In genomic region chr1:39258925-39259244, GRCh38 we compare ENCODE assay signal across 12 cellular contexts. TPM values are rescaled to one million over a fixed set of nuclear protein-coding genes. Genes with fewer than 3 reads are reported as not detected.
DNase-seq lines count a peak whose midpoint lies in the region; ATAC-seq lines count a peak whose summit lies in the region.
"Had no signal": no experiment of that assay in that cellular context is flagged by ENCODE, and none has a peak within 500 bp of the region (broad histone marks: within the 10 kb centered on the region; RNA-seq: fewer than 3 reads in every experiment).

No MANE protein-coding gene starts in this region.

- H3K4me1 Mint-ChIP-seq in CD8-positive, alpha-beta memory T cell = peaks cover 33 to 52% (median 42%) of the 10 kb centered on the region in 3 donors
- H3K4me1 Mint-ChIP-seq in effector memory CD8-positive, alpha-beta T cell (ENCODE audit: low read depth in 2 of 2) = peaks cover 21 to 33% of the 10 kb centered on the region in 2 donors

- CTCF ChIA-PET in CD8-positive, alpha-beta memory T cell (lab: Charles Lee) = interaction anchor here (0.6 to 8.2 kb wide), 25 partner anchors 10 to 280 kb away, joined by 3 to 214 read pairs (median 5); partner anchors contain the start of gene MACF1

- H3K36me3 Mint-ChIP-seq in CD8-positive, alpha-beta memory T cell = peaks cover 0 to 45% (median 10%) of the 10 kb centered on the region in 3 donors
- H3K36me3 Mint-ChIP-seq in effector memory CD8-positive, alpha-beta T cell (ENCODE audit: insufficient read depth) = peaks cover 40% of the 10 kb centered on the region

- H3K36me3 ChIP-seq in CD8-positive, alpha-beta memory T cell (ENCODE audit: insufficient read depth, low read length) = peaks cover 44% of the 10 kb centered on the region
- H3K36me3 ChIP-seq in NT2/D1 (ENCODE audit: insufficient read depth, insufficient read length, low read length) = peaks cover 58% of the 10 kb centered on the region
- peaks cover 2 to 24% (median 17%) of the 10 kb centered on the region in 3 donors for H3K36me3 ChIP-seq in skeletal muscle tissue (ENCODE audit: control insufficient read depth in 3 of 3, insufficient read depth in 3 of 3, low read length in 3 of 3)

- no peaks in the 10 kb centered on the region for H3K9me3 ChIP-seq in CD8-positive, alpha-beta memory T cell (ENCODE audit: low read length)
- H3K9me3 ChIP-seq in NT2/D1 (ENCODE audit: insufficient read depth, low read length) = no peaks in the 10 kb centered on the region
- no peaks in the 10 kb centered on the region for H3K9me3 ChIP-seq in skeletal muscle tissue (ENCODE audit: control insufficient read depth in 3 of 3, low read length in 3 of 3)

- H3K27ac Mint-ChIP-seq in CD8-positive, alpha-beta memory T cell = peak overlapping the region; percentile 62 to 90 (median 82)
- H3K27ac Mint-ChIP-seq in effector memory CD8-positive, alpha-beta T cell = peak overlapping the region; percentile 20 to 84
- H3K27ac Mint-ChIP-seq: activated B cell treated with CpG ODN at 0.5 μM for 24 hours had no signal

- H3K9ac ChIP-seq in NT2/D1 (ENCODE audit: insufficient read length, low read depth) = peak overlapping the region; percentile 44
- H3K9ac ChIP-seq in skeletal muscle tissue (ENCODE audit: low read depth in 1 of 3, low read length in 3 of 3) = peak overlapping the region in 1 of 3 donors; percentile 10
- H3K9ac ChIP-seq: GM23248 had no signal

- H3K4me1 ChIP-seq in CD8-positive, alpha-beta memory T cell (ENCODE audit: insufficient read depth, low read length) = peaks cover 32% of the 10 kb centered on the region
- H3K4me1 ChIP-seq in NT2/D1 (ENCODE audit: insufficient read depth, insufficient read length) (no peaks in the 10 kb centered on the region), skeletal muscle tissue (ENCODE audit: control insufficient read depth in 3 of 3, insufficient read depth in 3 of 3, low read length in 3 of 3) (peaks cover 3 to 8% (median 6%) of the 10 kb centered on the region in 3 donors)

- POLR2A ChIA-PET in CD8-positive, alpha-beta memory T cell (lab: Charles Lee) = interaction anchor here (0.9 to 2.3 kb wide), 3 partner anchors 64 to 74 kb away, joined by 3 to 20 read pairs (median 4); no protein-coding TSS in a partner anchor

- no peak overlapping the region for H3K4me3 ChIP-seq in CD8-positive, alpha-beta memory T cell (ENCODE audit: low read length)
- H3K4me3 ChIP-seq in NT2/D1 (ENCODE audit: insufficient read length, low read depth) = no peak overlapping the region
- H3K4me3 ChIP-seq in skeletal muscle tissue (ENCODE audit: low read length in 3 of 3) = no peak overlapping the region
- H3K4me3 ChIP-seq: GM23248, SK-N-MC had no signal

- H3K27me3 ChIP-seq in CD8-positive, alpha-beta memory T cell (ENCODE audit: insufficient read depth, low read length, poor library complexity, severe bottlenecking) = no peaks in the 10 kb centered on the region
- H3K27me3 ChIP-seq in NT2/D1 (ENCODE audit: insufficient read depth, insufficient read length) (no peaks in the 10 kb centered on the region), skeletal muscle tissue (ENCODE audit: control insufficient read depth in 3 of 3, insufficient read depth in 3 of 3, low read length in 3 of 3) (no peaks in the 10 kb centered on the region)

- ATAC-seq in effector memory CD8-positive, alpha-beta T cell (replicated peaks) = no peak

- H3K9me3 Mint-ChIP-seq in CD8-positive, alpha-beta memory T cell = no peaks in the 10 kb centered on the region
- H3K9me3 Mint-ChIP-seq in effector memory CD8-positive, alpha-beta T cell = no peaks in the 10 kb centered on the region
- H3K9me3 Mint-ChIP-seq: activated B cell treated with CpG ODN at 0.5 μM for 24 hours had no signal

- no peak overlapping the region for H3K27ac ChIP-seq in CD8-positive, alpha-beta memory T cell (ENCODE audit: low read depth, low read length)
- peak overlapping the region; percentile 3 for H3K27ac ChIP-seq in skeletal muscle tissue (ENCODE audit: low read depth, low read length)
- H3K27ac ChIP-seq: GM23248, SK-N-MC had no signal

- no peaks in the 10 kb centered on the region for H3K27me3 Mint-ChIP-seq in CD8-positive, alpha-beta memory T cell
- no peaks in the 10 kb centered on the region for H3K27me3 Mint-ChIP-seq in effector memory CD8-positive, alpha-beta T cell
- H3K27me3 Mint-ChIP-seq: activated B cell treated with CpG ODN at 0.5 μM for 24 hours had no signal

- H3K4me3 Mint-ChIP-seq in CD8-positive, alpha-beta memory T cell = no peak overlapping the region
- no peak overlapping the region for H3K4me3 Mint-ChIP-seq in effector memory CD8-positive, alpha-beta T cell
- H3K4me3 Mint-ChIP-seq: activated B cell treated with CpG ODN at 0.5 μM for 24 hours had no signal

- DNase-seq in CD8-positive, alpha-beta memory T cell = no peak
- no peak for DNase-seq in NT2/D1 (ENCODE audit: low read depth, low spot score)
- DNase-seq in effector memory CD8-positive, alpha-beta T cell = no peak
- no peak for DNase-seq in NOMO-1 treated with DMSO at 0.1 percent for 48 hours (lab: John Stamatoyannopoulos, UW; ENCODE audit: unreplicated experiment)
- DNase-seq in NCI-H82 treated with DMSO at 0.1 percent for 48 hours (lab: John Stamatoyannopoulos, UW; ENCODE audit: unreplicated experiment) = no peak
- no peak for DNase-seq in NCI-H2029 (lab: John Stamatoyannopoulos, UW)
- no peak for DNase-seq in stimulated activated CD4-positive, alpha-beta T cell treated with anti-CD3 and anti-CD28 coated beads, Interleukin-4, amount 100 ng/mL, for 1 hour
- DNase-seq: occipital lobe had no signal

RNA-seq across cellular contexts. Expression of gene MACF1, which starts 54.4 kb away (rescaled TPM):
- 100 to 1,000 TPM; 151 to 154 TPM for total RNA-seq in CD8-positive, alpha-beta memory T cell
- polyA plus RNA-seq in CD8-positive, alpha-beta memory T cell = 87.6 TPM
- total RNA-seq in skeletal muscle tissue = 226 TPM
